In the genomic region with DNA sequence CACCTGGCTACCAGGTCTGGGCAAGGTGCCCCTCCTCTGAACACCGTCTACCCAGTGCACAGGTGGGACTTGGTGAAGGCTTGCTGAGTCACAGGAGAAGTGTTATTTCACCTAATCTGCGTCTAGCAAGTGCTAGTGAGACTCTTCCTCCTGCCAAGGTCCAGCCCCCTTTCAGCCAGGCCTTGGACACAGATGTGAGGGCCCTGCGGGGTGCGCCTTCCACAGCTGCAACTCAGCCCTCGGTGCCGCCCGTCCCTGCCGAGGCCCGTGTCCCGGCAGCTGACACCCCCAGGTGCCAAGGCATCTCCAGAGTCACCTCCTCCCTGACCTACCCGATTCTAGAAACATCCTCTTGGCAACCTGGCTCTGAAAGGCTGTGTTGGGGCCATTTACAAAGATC, we compare ENCODE assay signal across 2 cellular contexts.
TF ChIP-seq lines count a peak whose summit lies in the region.

No MANE protein-coding gene starts in this region.

TF ChIP-seq in SK-N-SH, 30 proteins besides CTCF, POLR2A, EP300 and RAD21:
- TF ChIP-seq, protein P1, sequence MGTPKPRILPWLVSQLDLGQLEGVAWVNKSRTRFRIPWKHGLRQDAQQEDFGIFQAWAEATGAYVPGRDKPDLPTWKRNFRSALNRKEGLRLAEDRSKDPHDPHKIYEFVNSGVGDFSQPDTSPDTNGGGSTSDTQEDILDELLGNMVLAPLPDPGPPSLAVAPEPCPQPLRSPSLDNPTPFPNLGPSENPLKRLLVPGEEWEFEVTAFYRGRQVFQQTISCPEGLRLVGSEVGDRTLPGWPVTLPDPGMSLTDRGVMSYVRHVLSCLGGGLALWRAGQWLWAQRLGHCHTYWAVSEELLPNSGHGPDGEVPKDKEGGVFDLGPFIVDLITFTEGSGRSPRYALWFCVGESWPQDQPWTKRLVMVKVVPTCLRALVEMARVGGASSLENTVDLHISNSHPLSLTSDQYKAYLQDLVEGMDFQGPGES (IDR thresholded peaks at IDR 0.05; ENCODE audit: low read depth, low read length) = no peak
- TF ChIP-seq RXRA (IDR thresholded peaks at IDR 0.05; ENCODE audit: borderline replicate concordance, low read depth) (no peak), NRF1 (IDR thresholded peaks at IDR 0.05; ENCODE audit: low read depth, low read length) (no peak), TAF1 (IDR thresholded peaks at IDR 0.05; ENCODE audit: borderline replicate concordance, low read depth, low read length) (no peak), YY1 (IDR thresholded peaks at IDR 0.05; ENCODE audit: low read depth) (no peak), TCF12 (IDR thresholded peaks at IDR 0.05) (no peak), EZH2phosphoT487 (IDR thresholded peaks at IDR 0.05; ENCODE audit: borderline replicate concordance, low read depth) (no peak), JUND (IDR thresholded peaks at IDR 0.05) (no peak), TEAD4 (IDR thresholded peaks at IDR 0.05; ENCODE audit: borderline replicate concordance, insufficient read depth) (no peak), FOSL2 (IDR thresholded peaks at IDR 0.05; ENCODE audit: borderline replicate concordance, low read depth) (no peak), FOXM1 (IDR thresholded peaks at IDR 0.05; ENCODE audit: low read depth) (no peak), MEF2A (IDR thresholded peaks at IDR 0.05; ENCODE audit: borderline replicate concordance, low read depth) (no peak), RCOR1 (IDR thresholded peaks at IDR 0.05; ENCODE audit: low read length) (no peak), GATA2 (CRISPR knock-in tag; IDR thresholded peaks at IDR 0.05) (no peak)
- TF ChIP-seq, protein P2, sequence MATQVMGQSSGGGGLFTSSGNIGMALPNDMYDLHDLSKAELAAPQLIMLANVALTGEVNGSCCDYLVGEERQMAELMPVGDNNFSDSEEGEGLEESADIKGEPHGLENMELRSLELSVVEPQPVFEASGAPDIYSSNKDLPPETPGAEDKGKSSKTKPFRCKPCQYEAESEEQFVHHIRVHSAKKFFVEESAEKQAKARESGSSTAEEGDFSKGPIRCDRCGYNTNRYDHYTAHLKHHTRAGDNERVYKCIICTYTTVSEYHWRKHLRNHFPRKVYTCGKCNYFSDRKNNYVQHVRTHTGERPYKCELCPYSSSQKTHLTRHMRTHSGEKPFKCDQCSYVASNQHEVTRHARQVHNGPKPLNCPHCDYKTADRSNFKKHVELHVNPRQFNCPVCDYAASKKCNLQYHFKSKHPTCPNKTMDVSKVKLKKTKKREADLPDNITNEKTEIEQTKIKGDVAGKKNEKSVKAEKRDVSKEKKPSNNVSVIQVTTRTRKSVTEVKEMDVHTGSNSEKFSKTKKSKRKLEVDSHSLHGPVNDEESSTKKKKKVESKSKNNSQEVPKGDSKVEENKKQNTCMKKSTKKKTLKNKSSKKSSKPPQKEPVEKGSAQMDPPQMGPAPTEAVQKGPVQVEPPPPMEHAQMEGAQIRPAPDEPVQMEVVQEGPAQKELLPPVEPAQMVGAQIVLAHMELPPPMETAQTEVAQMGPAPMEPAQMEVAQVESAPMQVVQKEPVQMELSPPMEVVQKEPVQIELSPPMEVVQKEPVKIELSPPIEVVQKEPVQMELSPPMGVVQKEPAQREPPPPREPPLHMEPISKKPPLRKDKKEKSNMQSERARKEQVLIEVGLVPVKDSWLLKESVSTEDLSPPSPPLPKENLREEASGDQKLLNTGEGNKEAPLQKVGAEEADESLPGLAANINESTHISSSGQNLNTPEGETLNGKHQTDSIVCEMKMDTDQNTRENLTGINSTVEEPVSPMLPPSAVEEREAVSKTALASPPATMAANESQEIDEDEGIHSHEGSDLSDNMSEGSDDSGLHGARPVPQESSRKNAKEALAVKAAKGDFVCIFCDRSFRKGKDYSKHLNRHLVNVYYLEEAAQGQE (IDR thresholded peaks at IDR 0.05; ENCODE audit: low read depth, low read length) = no peak
- TF ChIP-seq, protein P3, sequence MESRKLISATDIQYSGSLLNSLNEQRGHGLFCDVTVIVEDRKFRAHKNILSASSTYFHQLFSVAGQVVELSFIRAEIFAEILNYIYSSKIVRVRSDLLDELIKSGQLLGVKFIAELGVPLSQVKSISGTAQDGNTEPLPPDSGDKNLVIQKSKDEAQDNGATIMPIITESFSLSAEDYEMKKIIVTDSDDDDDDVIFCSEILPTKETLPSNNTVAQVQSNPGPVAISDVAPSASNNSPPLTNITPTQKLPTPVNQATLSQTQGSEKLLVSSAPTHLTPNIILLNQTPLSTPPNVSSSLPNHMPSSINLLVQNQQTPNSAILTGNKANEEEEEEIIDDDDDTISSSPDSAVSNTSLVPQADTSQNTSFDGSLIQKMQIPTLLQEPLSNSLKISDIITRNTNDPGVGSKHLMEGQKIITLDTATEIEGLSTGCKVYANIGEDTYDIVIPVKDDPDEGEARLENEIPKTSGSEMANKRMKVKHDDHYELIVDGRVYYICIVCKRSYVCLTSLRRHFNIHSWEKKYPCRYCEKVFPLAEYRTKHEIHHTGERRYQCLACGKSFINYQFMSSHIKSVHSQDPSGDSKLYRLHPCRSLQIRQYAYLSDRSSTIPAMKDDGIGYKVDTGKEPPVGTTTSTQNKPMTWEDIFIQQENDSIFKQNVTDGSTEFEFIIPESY (IDR thresholded peaks at IDR 0.05; ENCODE audit: borderline replicate concordance, low read depth) = no peak
- TF ChIP-seq, protein P4, sequence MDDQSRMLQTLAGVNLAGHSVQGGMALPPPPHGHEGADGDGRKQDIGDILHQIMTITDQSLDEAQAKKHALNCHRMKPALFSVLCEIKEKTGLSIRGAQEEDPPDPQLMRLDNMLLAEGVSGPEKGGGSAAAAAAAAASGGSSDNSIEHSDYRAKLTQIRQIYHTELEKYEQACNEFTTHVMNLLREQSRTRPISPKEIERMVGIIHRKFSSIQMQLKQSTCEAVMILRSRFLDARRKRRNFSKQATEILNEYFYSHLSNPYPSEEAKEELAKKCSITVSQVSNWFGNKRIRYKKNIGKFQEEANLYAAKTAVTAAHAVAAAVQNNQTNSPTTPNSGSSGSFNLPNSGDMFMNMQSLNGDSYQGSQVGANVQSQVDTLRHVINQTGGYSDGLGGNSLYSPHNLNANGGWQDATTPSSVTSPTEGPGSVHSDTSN (IDR thresholded peaks at IDR 0.05) = no peak

TF ChIP-seq in SK-N-SH treated with all-trans-retinoic acid at 6 μM for 48 hours, 23 proteins besides CTCF, POLR2A, EP300 and RAD21:
- TF ChIP-seq, protein P5, sequence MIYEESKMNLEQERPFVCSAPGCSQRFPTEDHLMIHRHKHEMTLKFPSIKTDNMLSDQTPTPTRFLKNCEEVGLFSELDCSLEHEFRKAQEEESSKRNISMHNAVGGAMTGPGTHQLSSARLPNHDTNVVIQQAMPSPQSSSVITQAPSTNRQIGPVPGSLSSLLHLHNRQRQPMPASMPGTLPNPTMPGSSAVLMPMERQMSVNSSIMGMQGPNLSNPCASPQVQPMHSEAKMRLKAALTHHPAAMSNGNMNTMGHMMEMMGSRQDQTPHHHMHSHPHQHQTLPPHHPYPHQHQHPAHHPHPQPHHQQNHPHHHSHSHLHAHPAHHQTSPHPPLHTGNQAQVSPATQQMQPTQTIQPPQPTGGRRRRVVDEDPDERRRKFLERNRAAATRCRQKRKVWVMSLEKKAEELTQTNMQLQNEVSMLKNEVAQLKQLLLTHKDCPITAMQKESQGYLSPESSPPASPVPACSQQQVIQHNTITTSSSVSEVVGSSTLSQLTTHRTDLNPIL (CRISPR knock-in tag; IDR thresholded peaks at IDR 0.05; ENCODE audit: low read depth) = no peak
- TF ChIP-seq OSR1 (CRISPR knock-in tag; IDR thresholded peaks at IDR 0.05) = no peak
- no peak for TF ChIP-seq TOX (CRISPR knock-in tag; IDR thresholded peaks at IDR 0.05; ENCODE audit: borderline replicate concordance)
- TF ChIP-seq, protein P6, sequence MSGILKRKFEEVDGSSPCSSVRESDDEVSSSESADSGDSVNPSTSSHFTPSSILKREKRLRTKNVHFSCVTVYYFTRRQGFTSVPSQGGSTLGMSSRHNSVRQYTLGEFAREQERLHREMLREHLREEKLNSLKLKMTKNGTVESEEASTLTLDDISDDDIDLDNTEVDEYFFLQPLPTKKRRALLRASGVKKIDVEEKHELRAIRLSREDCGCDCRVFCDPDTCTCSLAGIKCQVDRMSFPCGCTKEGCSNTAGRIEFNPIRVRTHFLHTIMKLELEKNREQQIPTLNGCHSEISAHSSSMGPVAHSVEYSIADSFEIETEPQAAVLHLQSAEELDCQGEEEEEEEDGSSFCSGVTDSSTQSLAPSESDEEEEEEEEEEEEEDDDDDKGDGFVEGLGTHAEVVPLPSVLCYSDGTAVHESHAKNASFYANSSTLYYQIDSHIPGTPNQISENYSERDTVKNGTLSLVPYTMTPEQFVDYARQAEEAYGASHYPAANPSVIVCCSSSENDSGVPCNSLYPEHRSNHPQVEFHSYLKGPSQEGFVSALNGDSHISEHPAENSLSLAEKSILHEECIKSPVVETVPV (CRISPR knock-in tag; IDR thresholded peaks at IDR 0.05) = no peak
